22 cellular contexts compared by ENCODE assay signal in the genomic region with DNA sequence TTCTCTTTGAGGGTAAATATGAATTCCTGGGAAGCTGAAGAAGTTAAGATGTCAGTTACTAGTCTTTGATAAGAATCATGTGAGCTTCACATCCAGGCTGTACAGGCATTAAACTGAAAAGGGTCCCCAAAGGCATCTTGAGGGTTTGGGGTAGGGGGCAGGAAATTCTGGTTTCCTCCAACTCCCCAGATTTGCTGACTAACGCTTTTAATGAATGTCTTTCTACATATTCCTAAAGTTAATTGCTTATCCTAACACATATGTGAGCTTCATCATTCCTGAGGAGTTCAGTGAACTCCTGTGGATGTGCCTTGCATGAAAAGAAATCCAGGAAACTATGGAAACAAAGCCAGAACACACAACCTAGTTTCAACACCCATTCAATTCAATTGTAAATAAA.
"Had no signal": no experiment of that assay in that cellular context is flagged by ENCODE, and none has a peak within 500 bp of the region (broad histone marks: within the 10 kb centered on the region; RNA-seq: fewer than 3 reads in every experiment).

No MANE protein-coding gene starts in this region.

- DNase-seq: MG63, NCI-H1092 treated with DMSO at 0.1 percent for 48 hours, NCI-H1436, NCI-H187, NCI-H2029, NCI-H2081 treated with DMSO at 0.1 percent for 48 hours, NCI-H2171, NCI-H226, NCI-H446, NCI-H510A, NCI-H524 treated with DMSO at 0.1 percent for 48 hours, NCI-H69, NCI-H774, Right ventricle myocardium superior, RPMI8226, SIG-M5, SK-N-SH, SW 1271, T-cell had no signal

- H3K27ac ChIP-seq: HL-60, SJSA1 had no signal

- H3K27me3 ChIP-seq: MG63, SJSA1 had no signal

- H3K4me1 ChIP-seq: SJSA1 had no signal

- ATAC-seq: T-cell had no signal

- H3K9ac ChIP-seq: SK-N-SH had no signal

- H3K4me2 ChIP-seq: SK-N-SH had no signal

- H3K36me3 ChIP-seq: MG63, SJSA1 had no signal

- FAIRE-seq: RCC 7860 had no signal

- H3K4me3 ChIP-seq: MG63, SJSA1 had no signal

- H3K9me3 ChIP-seq: MG63, SK-N-SH had no signal
